In genomic region chrX:110317820-110318663, GRCh38 we compare ENCODE assay signal across 1 cellular context.
TF ChIP-seq lines count a peak whose summit lies in the region.

AMMECR1 (minus strand) TSS chrX:110318085; CDS start chrX:110318071, 14 bp downstream.

TF ChIP-seq in K562, 482 proteins besides CTCF, POLR2A, EP300 and RAD21 (continued from another document and continues in another):
- TF ChIP-seq STAT6 (CRISPR knock-in tag; IDR thresholded peaks at IDR 0.05) (no peak), HMGXB4 (CRISPR knock-in tag; IDR thresholded peaks at IDR 0.05) (0 out of 2 replicates have a peak, but pooled peaks have one; percentile 29), NBN (IDR thresholded peaks at IDR 0.05; ENCODE audit: low read depth) (peak; percentile 46; the same call in 1 of the 2 replicates), SP2 (IDR thresholded peaks at IDR 0.05; ENCODE audit: extremely low read depth, low read depth, low read length, poor library complexity, severe bottlenecking) (no peak), TAF7 (tag; IDR thresholded peaks at IDR 0.05) (peak; percentile 89), NFYB (IDR thresholded peaks at IDR 0.05; ENCODE audit: extremely low read depth, insufficient read length) (no peak), THAP12 (CRISPR knock-in tag; IDR thresholded peaks at IDR 0.05) (no peak), ZNF707 (CRISPR knock-in tag; conservative IDR thresholded peaks at IDR 0.05) (no peak), NRF1 (conservative IDR thresholded peaks at IDR 0.05 in 1 of 2, IDR thresholded peaks at IDR 0.05 in 1 of 2) (peak; percentile 29 to 58), ZKSCAN3 (CRISPR knock-in tag; IDR thresholded peaks at IDR 0.05) (no peak), HMBOX1 (IDR thresholded peaks at IDR 0.05) (no peak), HLTF (IDR thresholded peaks at IDR 0.05) (peak; percentile 70; the same call in 1 of the 2 replicates), ZNF586 (CRISPR knock-in tag; conservative IDR thresholded peaks at IDR 0.05) (no peak), PCBP1 (IDR thresholded peaks at IDR 0.05; ENCODE audit: low read depth, low read length, poor library complexity, severe bottlenecking) (no peak), GABPB1 (CRISPR knock-in tag; IDR thresholded peaks at IDR 0.05) (peak; percentile 35; the same call in 1 of the 2 replicates), CTCFL (IDR thresholded peaks at IDR 0.05; ENCODE audit: borderline replicate concordance, insufficient read depth, low read depth, low read length, poor library complexity, severe bottlenecking) (peak; percentile 53), NCOA2 (IDR thresholded peaks at IDR 0.05; ENCODE audit: partially characterized antibody in 2 of 2) (no peak), ZNF76 (CRISPR knock-in tag; IDR thresholded peaks at IDR 0.05; ENCODE audit: borderline replicate concordance) (no peak), XRCC3 (IDR thresholded peaks at IDR 0.05) (no peak), PHF8 (IDR thresholded peaks at IDR 0.05; ENCODE audit: borderline replicate concordance, low read length) (peak; percentile 79; the same call in 1 of the 2 replicates), BRD4 (IDR thresholded peaks at IDR 0.05) (0 out of 2 replicates have a peak, but pooled peaks have one; percentile 69), TBP (optimal IDR thresholded peaks at IDR 0.05; ENCODE audit: low read depth, low read length) (peak; percentile 92), RFX5 (IDR thresholded peaks at IDR 0.05; ENCODE audit: low read depth, low read length) (no peak), PCBP2 (IDR thresholded peaks at IDR 0.05; ENCODE audit: low read depth, low read length, poor library complexity, severe bottlenecking) (no peak), ZNF696 (CRISPR knock-in tag; conservative IDR thresholded peaks at IDR 0.05) (no peak), POLR3A (IDR thresholded peaks at IDR 0.05; ENCODE audit: borderline replicate concordance, extremely low read depth, insufficient read depth, insufficient read length) (no peak), PBX2 (CRISPR knock-in tag; IDR thresholded peaks at IDR 0.05; ENCODE audit: low read depth) (no peak), PBX2 (tag; conservative IDR thresholded peaks at IDR 0.05; ENCODE audit: low read depth) (no peak), CXXC5 (CRISPR knock-in tag; IDR thresholded peaks at IDR 0.05) (peak; percentile 76), RREB1 (CRISPR knock-in tag; IDR thresholded peaks at IDR 0.05) (no peak), JUN (IDR thresholded peaks at IDR 0.05; ENCODE audit: borderline replicate concordance, low read depth, low read length) (peak; percentile 11; the same call in 1 of the 2 replicates), JUN (CRISPR knock-in tag; IDR thresholded peaks at IDR 0.05; ENCODE audit: borderline replicate concordance) (no peak), TCF7L2 (IDR thresholded peaks at IDR 0.05; ENCODE audit: low read depth, low read length) (peak; percentile 29; the same call in 1 of the 2 replicates), HDAC3 (IDR thresholded peaks at IDR 0.05; ENCODE audit: borderline replicate concordance, partially characterized antibody) (no peak), THRB (CRISPR knock-in tag; conservative IDR thresholded peaks at IDR 0.05) (0 out of 2 replicates have a peak, but pooled peaks have one; percentile 68), PRMT5 (CRISPR knock-in tag; IDR thresholded peaks at IDR 0.05) (no peak), DPF2 (IDR thresholded peaks at IDR 0.05) (0 out of 2 replicates have a peak, but pooled peaks have one; percentile 56), CBX3 (IDR thresholded peaks at IDR 0.05; ENCODE audit: borderline replicate concordance in 1 of 2, low read length in 2 of 2) (no peak), ZNF263 (CRISPR knock-in tag; IDR thresholded peaks at IDR 0.05; ENCODE audit: borderline replicate concordance) (0 out of 2 replicates have a peak, but pooled peaks have one; percentile 34), ZKSCAN8 (CRISPR knock-in tag; IDR thresholded peaks at IDR 0.05) (peak; percentile 72; the same call in 1 of the 2 replicates), ZFX (CRISPR knock-in tag; IDR thresholded peaks at IDR 0.05) (no peak), STAT5A (IDR thresholded peaks at IDR 0.05; ENCODE audit: borderline replicate concordance, low read length) (no peak), NEUROD1 (IDR thresholded peaks at IDR 0.05; ENCODE audit: borderline replicate concordance, low read depth, low read length, partially characterized antibody) (no peak), NFIC (IDR thresholded peaks at IDR 0.05) (0 out of 2 replicates have a peak, but pooled peaks have one; percentile 39)
